Comparison of ENCODE assay signal across 1 cellular context in the genomic region with DNA sequence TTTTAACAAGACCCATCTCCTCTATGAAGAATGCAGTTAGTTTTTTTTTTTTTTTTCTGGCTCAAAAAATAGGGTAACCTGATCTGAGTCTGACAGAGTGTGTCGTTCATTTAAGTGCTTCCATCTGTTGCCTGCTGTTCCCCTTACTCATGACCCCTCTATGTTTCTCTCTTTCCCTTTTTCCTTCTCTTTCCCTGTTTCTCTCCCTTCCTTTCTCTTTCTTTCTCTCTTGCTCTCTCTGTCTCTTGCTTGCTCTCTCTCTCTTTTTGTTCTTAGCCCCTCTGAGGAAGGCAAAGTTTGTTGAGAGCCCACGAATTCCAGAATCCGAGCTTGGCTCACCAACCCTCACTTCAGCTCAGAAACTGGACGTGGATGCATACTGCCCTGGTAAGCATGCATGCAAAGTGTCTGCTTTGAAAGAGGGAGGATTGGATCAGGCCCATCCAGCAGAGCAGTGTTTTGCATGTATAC.
TF ChIP-seq lines count a peak whose summit lies in the region.

No MANE protein-coding gene starts in this region.

TF ChIP-seq in SK-N-SH, 30 proteins besides CTCF, POLR2A, EP300 and RAD21 (continued from another document):
- TF ChIP-seq, protein P1, sequence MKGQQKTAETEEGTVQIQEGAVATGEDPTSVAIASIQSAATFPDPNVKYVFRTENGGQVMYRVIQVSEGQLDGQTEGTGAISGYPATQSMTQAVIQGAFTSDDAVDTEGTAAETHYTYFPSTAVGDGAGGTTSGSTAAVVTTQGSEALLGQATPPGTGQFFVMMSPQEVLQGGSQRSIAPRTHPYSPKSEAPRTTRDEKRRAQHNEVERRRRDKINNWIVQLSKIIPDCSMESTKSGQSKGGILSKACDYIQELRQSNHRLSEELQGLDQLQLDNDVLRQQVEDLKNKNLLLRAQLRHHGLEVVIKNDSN (IDR thresholded peaks at IDR 0.05; ENCODE audit: borderline replicate concordance, low read depth), result no peak
- TF ChIP-seq CHD2 (IDR thresholded peaks at IDR 0.05; ENCODE audit: low read length, partially characterized antibody), result no peak
- TF ChIP-seq RXRA (IDR thresholded peaks at IDR 0.05; ENCODE audit: borderline replicate concordance, low read depth), result no peak
- no peak for TF ChIP-seq ELF1 (IDR thresholded peaks at IDR 0.05)
- no peak for TF ChIP-seq YY1 (IDR thresholded peaks at IDR 0.05; ENCODE audit: low read depth)
- TF ChIP-seq, protein P2, sequence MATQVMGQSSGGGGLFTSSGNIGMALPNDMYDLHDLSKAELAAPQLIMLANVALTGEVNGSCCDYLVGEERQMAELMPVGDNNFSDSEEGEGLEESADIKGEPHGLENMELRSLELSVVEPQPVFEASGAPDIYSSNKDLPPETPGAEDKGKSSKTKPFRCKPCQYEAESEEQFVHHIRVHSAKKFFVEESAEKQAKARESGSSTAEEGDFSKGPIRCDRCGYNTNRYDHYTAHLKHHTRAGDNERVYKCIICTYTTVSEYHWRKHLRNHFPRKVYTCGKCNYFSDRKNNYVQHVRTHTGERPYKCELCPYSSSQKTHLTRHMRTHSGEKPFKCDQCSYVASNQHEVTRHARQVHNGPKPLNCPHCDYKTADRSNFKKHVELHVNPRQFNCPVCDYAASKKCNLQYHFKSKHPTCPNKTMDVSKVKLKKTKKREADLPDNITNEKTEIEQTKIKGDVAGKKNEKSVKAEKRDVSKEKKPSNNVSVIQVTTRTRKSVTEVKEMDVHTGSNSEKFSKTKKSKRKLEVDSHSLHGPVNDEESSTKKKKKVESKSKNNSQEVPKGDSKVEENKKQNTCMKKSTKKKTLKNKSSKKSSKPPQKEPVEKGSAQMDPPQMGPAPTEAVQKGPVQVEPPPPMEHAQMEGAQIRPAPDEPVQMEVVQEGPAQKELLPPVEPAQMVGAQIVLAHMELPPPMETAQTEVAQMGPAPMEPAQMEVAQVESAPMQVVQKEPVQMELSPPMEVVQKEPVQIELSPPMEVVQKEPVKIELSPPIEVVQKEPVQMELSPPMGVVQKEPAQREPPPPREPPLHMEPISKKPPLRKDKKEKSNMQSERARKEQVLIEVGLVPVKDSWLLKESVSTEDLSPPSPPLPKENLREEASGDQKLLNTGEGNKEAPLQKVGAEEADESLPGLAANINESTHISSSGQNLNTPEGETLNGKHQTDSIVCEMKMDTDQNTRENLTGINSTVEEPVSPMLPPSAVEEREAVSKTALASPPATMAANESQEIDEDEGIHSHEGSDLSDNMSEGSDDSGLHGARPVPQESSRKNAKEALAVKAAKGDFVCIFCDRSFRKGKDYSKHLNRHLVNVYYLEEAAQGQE (IDR thresholded peaks at IDR 0.05; ENCODE audit: low read depth, low read length), result no peak
- TF ChIP-seq, protein P3, sequence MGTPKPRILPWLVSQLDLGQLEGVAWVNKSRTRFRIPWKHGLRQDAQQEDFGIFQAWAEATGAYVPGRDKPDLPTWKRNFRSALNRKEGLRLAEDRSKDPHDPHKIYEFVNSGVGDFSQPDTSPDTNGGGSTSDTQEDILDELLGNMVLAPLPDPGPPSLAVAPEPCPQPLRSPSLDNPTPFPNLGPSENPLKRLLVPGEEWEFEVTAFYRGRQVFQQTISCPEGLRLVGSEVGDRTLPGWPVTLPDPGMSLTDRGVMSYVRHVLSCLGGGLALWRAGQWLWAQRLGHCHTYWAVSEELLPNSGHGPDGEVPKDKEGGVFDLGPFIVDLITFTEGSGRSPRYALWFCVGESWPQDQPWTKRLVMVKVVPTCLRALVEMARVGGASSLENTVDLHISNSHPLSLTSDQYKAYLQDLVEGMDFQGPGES (IDR thresholded peaks at IDR 0.05; ENCODE audit: low read depth, low read length), result no peak
- TF ChIP-seq, protein P4, sequence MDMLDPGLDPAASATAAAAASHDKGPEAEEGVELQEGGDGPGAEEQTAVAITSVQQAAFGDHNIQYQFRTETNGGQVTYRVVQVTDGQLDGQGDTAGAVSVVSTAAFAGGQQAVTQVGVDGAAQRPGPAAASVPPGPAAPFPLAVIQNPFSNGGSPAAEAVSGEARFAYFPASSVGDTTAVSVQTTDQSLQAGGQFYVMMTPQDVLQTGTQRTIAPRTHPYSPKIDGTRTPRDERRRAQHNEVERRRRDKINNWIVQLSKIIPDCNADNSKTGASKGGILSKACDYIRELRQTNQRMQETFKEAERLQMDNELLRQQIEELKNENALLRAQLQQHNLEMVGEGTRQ (IDR thresholded peaks at IDR 0.05; ENCODE audit: borderline replicate concordance, low read depth, low read length), result no peak
TF ChIP-seq in SK-N-SH: peak in this region for 6.
